32 cellular contexts compared by ENCODE assay signal in the genomic region with DNA sequence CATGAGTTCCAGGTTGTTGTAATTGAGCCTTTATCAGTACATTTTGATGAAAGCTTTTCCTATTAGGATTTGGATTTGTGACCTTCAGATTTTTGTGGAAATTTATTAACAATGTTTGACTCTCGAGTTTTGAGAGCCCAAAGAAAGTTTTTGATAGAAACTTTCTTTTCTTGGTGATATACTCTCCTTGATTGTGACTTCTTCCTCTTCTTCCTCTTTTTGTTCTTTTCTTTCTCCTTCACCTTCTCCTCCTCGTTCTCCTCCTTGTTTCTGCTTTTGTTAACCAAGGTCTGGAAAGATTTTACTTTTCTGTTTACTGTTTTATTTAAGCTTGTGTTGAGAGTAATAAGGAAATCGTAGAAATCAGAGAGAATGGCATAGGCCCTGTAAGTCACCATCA.
"Had no signal": no experiment of that assay in that cellular context is flagged by ENCODE, and none has a peak within 500 bp of the region (broad histone marks: within the 10 kb centered on the region; RNA-seq: fewer than 3 reads in every experiment).

No MANE protein-coding gene starts in this region.

- H3K27ac Mint-ChIP-seq: immature natural killer cell; naive thymus-derived CD8-positive, alpha-beta T cell; nephron; stimulated activated naive B cell treated with anti-CD40 and anti-IgM and Interleukin-4, amounts not matched to agents 10 μg/mL and 1 μg/mL and 100 μg/mL, for 72 hours had no signal

- H3K36me3 ChIP-seq: left lung, lower lobe of right lung, pancreas, prostate gland, stomach, thoracic aorta, tibial artery, upper lobe of right lung had no signal

- H3K27ac ChIP-seq: left lung, lower lobe of right lung, pancreas, prostate gland, skin epidermis, stomach, thoracic aorta, tibial artery, upper lobe of right lung had no signal

- H3K4me1 ChIP-seq: left lung, lower lobe of right lung, pancreas, prostate gland, stomach, tibial artery, upper lobe of right lung had no signal

- H3K4me3 ChIP-seq: left lung, lower lobe of right lung, pancreas, prostate gland, skin epidermis, stomach, thoracic aorta, tibial artery, upper lobe of right lung had no signal

- H3K9me3 ChIP-seq: left lung, lower lobe of right lung, pancreas, prostate gland, thoracic aorta, upper lobe of right lung had no signal

- DNase-seq: hippocampal formation; immature natural killer cell; kidney; left colon; left lung; lower lobe of right lung; mammary epithelial cell; mesenchymal stem cell; naive thymus-derived CD8-positive, alpha-beta T cell; nucleus accumbens; pancreas; posterior cingulate gyrus; retina; right cardiac atrium; stimulated activated CD4-positive, alpha-beta T cell treated with anti-CD3 and anti-CD28 coated beads, Interleukin-12 subunit alpha, Interleukin-12 subunit beta, amount 100 ng/mL, for 4 hours; stimulated activated CD4-positive, alpha-beta T cell treated with anti-CD3 and anti-CD28 coated beads, Interleukin-15, amount 100 ng/mL, for 24 hours; stimulated activated CD4-positive, alpha-beta T cell treated with anti-CD3 and anti-CD28 coated beads, Interleukin-2, amount 100 ng/mL, for 24 hours; stimulated activated CD4-positive, alpha-beta T cell treated with anti-CD3 and anti-CD28 coated beads, Interleukin-4, amount 100 ng/mL, for 1 hour; stimulated activated naive B cell treated with anti-CD40 and anti-IgM and Interleukin-4, amounts not matched to agents 10 μg/mL and 1 μg/mL and 100 μg/mL, for 72 hours; stimulated activated naive CD8-positive, alpha-beta T cell treated with anti-CD3 and anti-CD28 coated beads, Interleukin-15, Interleukin-2, amounts not matched to agents 100 U/mL and 50 U/mL, for 24 hours; stomach; tibial artery; trophoblast cell; upper lobe of right lung had no signal

- ATAC-seq: left colon; left lung; lower lobe of right lung; naive thymus-derived CD8-positive, alpha-beta T cell; pancreas; right cardiac atrium; sciatic nerve; stimulated activated naive B cell treated with anti-CD40 and anti-IgM and Interleukin-4, amounts not matched to agents 10 μg/mL and 1 μg/mL and 100 μg/mL, for 72 hours; stimulated activated naive CD8-positive, alpha-beta T cell treated with anti-CD3 and anti-CD28 coated beads, Interleukin-15, Interleukin-2, amounts not matched to agents 100 U/mL and 50 U/mL, for 24 hours; upper lobe of right lung had no signal

- FAIRE-seq: islet of Langerhans, kidney, pancreas, urothelium cell line had no signal

- H3K4me1 Mint-ChIP-seq: immature natural killer cell; stimulated activated naive B cell treated with anti-CD40 and anti-IgM and Interleukin-4, amounts not matched to agents 10 μg/mL and 1 μg/mL and 100 μg/mL, for 72 hours had no signal

- H3K4me3 Mint-ChIP-seq: immature natural killer cell; naive thymus-derived CD8-positive, alpha-beta T cell; nephron; neural crest cell; stimulated activated naive B cell treated with anti-CD40 and anti-IgM and Interleukin-4, amounts not matched to agents 10 μg/mL and 1 μg/mL and 100 μg/mL, for 72 hours had no signal
